ENCODE assay signal across 36 cellular contexts in genomic region chr16:3919413-3919812, GRCh38.
"Had no signal": no experiment of that assay in that cellular context is flagged by ENCODE, and none has a peak within 500 bp of the region (broad histone marks: within the 10 kb centered on the region; RNA-seq: fewer than 3 reads in every experiment).

No MANE protein-coding gene starts in this region.

- H3K4me1 ChIP-seq: adrenal gland, body of pancreas, breast epithelium had no signal

- H3K4me1 Mint-ChIP-seq: activated B cell treated with CpG ODN at 0.5 μM for 24 hours; activated CD4-positive, alpha-beta T cell treated with anti-CD3 and anti-CD28 coated beads, Interleukin-2, amount 10 ng/mL, durations not matched to agents 24 days and 14 days; activated naive CD8-positive, alpha-beta T cell treated with anti-CD3 and anti-CD28 coated beads for 36 hours; activated T-helper 17 cell treated with anti-CD3 and anti-CD28 coated beads, Interleukin-2, amount 50 U/mL, for 72 hours; central memory CD8-positive, alpha-beta T cell; T-cell; T-helper 17 cell had no signal

- FAIRE-seq: astrocyte, TTC549 had no signal

- H3K4me3 ChIP-seq: adrenal gland, body of pancreas, breast epithelium, cardiac muscle cell had no signal

- ATAC-seq: activated CD8-positive, alpha-beta T cell treated with anti-CD3 and anti-CD28 coated beads for 36 hours; activated naive CD4-positive, alpha-beta T cell treated with anti-CD3 and anti-CD28 coated beads, Interleukin-2, amount 50 U/mL, for 72 hours; activated T-cell treated with anti-CD3 and anti-CD28 coated beads, Interleukin-2, amount 50 U/mL, for 4 hours; activated T-cell treated with anti-CD3 and anti-CD28 coated beads, Interleukin-2, amount 50 U/mL, for 72 hours; activated T-helper 17 cell treated with anti-CD3 and anti-CD28 coated beads, Interleukin-2, amount 50 U/mL, for 72 hours; body of pancreas; T-cell; T-helper 17 cell had no signal

- H3K27me3 ChIP-seq: adrenal gland, body of pancreas, brain microvascular endothelial cell, breast epithelium, cardiac muscle cell had no signal

- H3K27ac ChIP-seq: adrenal gland, body of pancreas, brain microvascular endothelial cell, breast epithelium, cardiac muscle cell, VCaP had no signal

- H3K9me3 ChIP-seq: adrenal gland, body of pancreas had no signal

- H3K4me3 Mint-ChIP-seq: activated B cell treated with CpG ODN at 0.5 μM for 24 hours; activated CD4-positive, alpha-beta memory T cell treated with anti-CD3 and anti-CD28 coated beads for 36 hours; activated CD4-positive, alpha-beta T cell treated with anti-CD3 and anti-CD28 coated beads, Interleukin-2, amount 10 ng/mL, durations not matched to agents 24 days and 14 days; activated CD8-positive, alpha-beta T cell treated with anti-CD3 and anti-CD28 coated beads for 36 hours; activated naive CD4-positive, alpha-beta T cell treated with anti-CD3 and anti-CD28 coated beads for 36 hours; activated naive CD8-positive, alpha-beta T cell treated with anti-CD3 and anti-CD28 coated beads for 36 hours; activated T-cell treated with anti-CD3 and anti-CD28 coated beads, Interleukin-2, amount 50 U/mL, for 4 hours; activated T-cell treated with anti-CD3 and anti-CD28 coated beads, Interleukin-2, amount 50 U/mL, for 72 hours; activated T-helper 1 cell treated with anti-CD3 and anti-CD28 coated beads, Interleukin-12 subunit alpha, Interleukin-12 subunit beta, Interleukin-2, Interleukin-4 antibody, amounts not matched to agents 30 ng/mL and 10 ng/mL and 1 ng/mL, durations not matched to agents 14 hours and 24 hours and 36 hours; activated T-helper 17 cell treated with anti-CD3 and anti-CD28 coated beads, Interleukin-2, amount 50 U/mL, for 72 hours; central memory CD8-positive, alpha-beta T cell; T-cell; T-helper 17 cell had no signal

- DNase-seq: activated B cell treated with CpG ODN at 0.5 μM for 24 hours; activated CD4-positive, alpha-beta memory T cell treated with anti-CD3 and anti-CD28 coated beads for 36 hours; activated CD4-positive, alpha-beta T cell treated with anti-CD3 and anti-CD28 coated beads for 4 hours; activated CD4-positive, alpha-beta T cell treated with anti-CD3 and anti-CD28 coated beads, Interleukin-2, amount 10 ng/mL, durations not matched to agents 24 days and 14 days; activated CD4-positive, alpha-beta T cell treated with anti-CD3 and anti-CD28 coated beads, Interleukin-2, amount 50 U/mL, for 1 hour; activated CD4-positive, alpha-beta T cell treated with anti-CD3 and anti-CD28 coated beads, Interleukin-2, amount 50 U/mL, for 4 hours; activated CD4-positive, CD25-positive, alpha-beta regulatory T cell treated with anti-CD3 and anti-CD28 coated beads, Interleukin-2, amount 50 U/mL, for 72 hours; activated CD8-positive, alpha-beta memory T cell treated with anti-CD3 and anti-CD28 coated beads, Interleukin-2, amount 50 U/mL, for 4 hours; activated CD8-positive, alpha-beta T cell treated with anti-CD3 and anti-CD28 coated beads for 36 hours; activated gamma-delta T cell treated with Interleukin-2 at 50 U/mL for 16 hours; activated naive CD4-positive, alpha-beta T cell; activated naive CD4-positive, alpha-beta T cell treated with anti-CD3 and anti-CD28 coated beads for 36 hours; activated naive CD4-positive, alpha-beta T cell treated with anti-CD3 and anti-CD28 coated beads, Interleukin-2, amount 50 U/mL, for 16 hours; activated naive CD8-positive, alpha-beta T cell treated with anti-CD3 and anti-CD28 coated beads for 36 hours; activated T-cell treated with anti-CD3 and anti-CD28 coated beads for 4 hours; activated T-cell treated with anti-CD3 and anti-CD28 coated beads, Interleukin-2, amount 50 U/mL, for 1 hour; activated T-cell treated with anti-CD3 and anti-CD28 coated beads, Interleukin-2, amount 50 U/mL, for 4 hours; activated T-cell treated with anti-CD3 and anti-CD28 coated beads, Interleukin-2, amount 50 U/mL, for 72 hours; adrenal gland; amniotic stem cell; body of pancreas; brain microvascular endothelial cell; caudate nucleus; cerebellar nuclear complex; T-cell; T-helper 17 cell; T-helper 9 cell had no signal

- H3K36me3 ChIP-seq: adrenal gland, brain microvascular endothelial cell, breast epithelium, cardiac muscle cell had no signal

- H3K27me3 Mint-ChIP-seq: activated CD4-positive, alpha-beta memory T cell treated with anti-CD3 and anti-CD28 coated beads for 36 hours; activated CD4-positive, alpha-beta T cell treated with anti-CD3 and anti-CD28 coated beads, Interleukin-2, amount 10 ng/mL, durations not matched to agents 24 days and 14 days had no signal

- H3K27ac Mint-ChIP-seq: activated B cell treated with CpG ODN at 0.5 μM for 24 hours; activated CD4-positive, alpha-beta memory T cell treated with anti-CD3 and anti-CD28 coated beads for 36 hours; activated CD4-positive, alpha-beta T cell treated with anti-CD3 and anti-CD28 coated beads, Interleukin-2, amount 10 ng/mL, durations not matched to agents 24 days and 14 days; activated CD8-positive, alpha-beta T cell treated with anti-CD3 and anti-CD28 coated beads for 36 hours; activated naive CD4-positive, alpha-beta T cell treated with anti-CD3 and anti-CD28 coated beads for 36 hours; activated naive CD4-positive, alpha-beta T cell treated with anti-CD3 and anti-CD28 coated beads, Interleukin-2, amount 50 U/mL, for 72 hours; activated naive CD8-positive, alpha-beta T cell treated with anti-CD3 and anti-CD28 coated beads for 36 hours; activated T-cell treated with anti-CD3 and anti-CD28 coated beads, Interleukin-2, amount 50 U/mL, for 72 hours; activated T-helper 1 cell treated with anti-CD3 and anti-CD28 coated beads, Interleukin-12 subunit alpha, Interleukin-12 subunit beta, Interleukin-2, Interleukin-4 antibody, amounts not matched to agents 30 ng/mL and 10 ng/mL and 1 ng/mL, durations not matched to agents 14 hours and 24 hours and 36 hours; activated T-helper 17 cell treated with anti-CD3 and anti-CD28 coated beads, Interleukin-2, amount 50 U/mL, for 72 hours; T-cell; T-helper 17 cell had no signal
